35 cellular contexts compared by ENCODE assay signal in the genomic region with DNA sequence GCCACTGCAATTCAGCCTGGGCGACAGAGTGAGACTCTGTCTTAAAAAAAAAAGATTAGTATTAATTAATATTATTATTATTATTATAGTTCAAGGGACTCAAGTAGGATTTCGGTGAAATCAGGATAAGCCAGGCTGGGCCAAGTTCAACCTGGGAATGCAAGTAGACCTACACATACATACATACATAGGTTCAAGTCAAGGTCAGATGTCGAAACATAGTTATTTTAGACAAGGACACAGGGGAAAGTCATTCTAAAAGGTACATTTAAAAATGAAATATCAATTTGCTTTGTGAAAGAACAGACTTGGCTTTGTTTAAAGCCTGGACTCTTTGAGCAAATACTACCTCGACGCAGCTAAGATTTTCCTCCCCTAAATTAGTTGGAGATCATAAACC.
"Had no signal": no experiment of that assay in that cellular context is flagged by ENCODE, and none has a peak within 500 bp of the region (broad histone marks: within the 10 kb centered on the region; RNA-seq: fewer than 3 reads in every experiment).

No MANE protein-coding gene starts in this region.

- H3K9me3 ChIP-seq: MG63 had no signal

- H3K4me3 ChIP-seq: MG63 had no signal

- H3K4me2 ChIP-seq: KMS-11 had no signal

- H3K27ac ChIP-seq: KMS-11 had no signal

- H3K9ac ChIP-seq: KMS-11 had no signal

- H3K27me3 ChIP-seq: MG63 had no signal

- DNase-seq: Karpas-422, Kasumi-1, MG63, MM.1S, MV-4-11, NCI-H1048, NCI-H1092, NCI-H1092 treated with DMSO at 0.1 percent for 48 hours, NCI-H1105, NCI-H1105 treated with DMSO at 0.1 percent for 48 hours, NCI-H1417, NCI-H1417 treated with DMSO at 0.1 percent for 48 hours, NCI-H1436, NCI-H1436 treated with DMSO at 0.1 percent for 48 hours, NCI-H146, NCI-H1694, NCI-H1694 treated with DMSO at 0.1 percent for 48 hours, NCI-H187, NCI-H187 treated with DMSO at 0.1 percent for 48 hours, NCI-H1930, NCI-H2029, NCI-H2029 treated with DMSO at 0.1 percent for 48 hours, NCI-H2081, NCI-H2081 treated with DMSO at 0.1 percent for 48 hours, NCI-H2107, NCI-H2171, NCI-H2171 treated with DMSO at 0.1 percent for 48 hours, NCI-H2227 treated with DMSO at 0.1 percent for 48 hours, NCI-H226, NCI-H345, NCI-H446, NCI-H446 treated with DMSO at 0.1 percent for 48 hours, NCI-H510A, NCI-H510A treated with DMSO at 0.1 percent for 48 hours had no signal

- H3K36me3 ChIP-seq: MG63 had no signal
